Comparison of ENCODE assay signal across 16 cellular contexts in the genomic region with DNA sequence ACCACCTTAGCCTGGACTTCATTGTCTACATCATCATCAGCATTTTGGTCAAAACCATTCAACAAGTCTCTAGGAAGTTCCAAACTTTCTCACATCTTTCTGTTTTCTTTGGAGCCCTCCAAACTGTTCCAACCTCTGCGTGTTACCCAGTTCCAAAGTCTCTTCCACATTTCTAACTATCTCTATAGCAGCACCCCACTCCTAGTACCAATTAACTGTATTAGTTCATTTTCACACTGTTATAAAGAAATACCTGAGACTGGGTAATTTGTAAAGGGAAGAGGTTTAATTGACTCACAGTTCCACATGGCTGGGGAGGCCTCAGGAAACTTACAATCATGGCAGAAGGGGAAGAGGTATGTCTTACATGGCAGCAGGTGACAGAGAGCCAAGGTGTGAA. TPM values are rescaled to one million over a fixed set of nuclear protein-coding genes. Genes with fewer than 3 reads are reported as not detected.
DNase-seq lines count a peak whose midpoint lies in the region; ATAC-seq, FAIRE-seq and TF ChIP-seq lines count a peak whose summit lies in the region.
"Not testable (repeated sequence)": the region's sequence is repeated elsewhere in the genome, so short reads cannot be mapped to it uniquely, and the experiment has no call there.
"Had no signal": no experiment of that assay in that cellular context is flagged by ENCODE, and none has a peak within 500 bp of the region (broad histone marks: within the 10 kb centered on the region; RNA-seq: fewer than 3 reads in every experiment).

No MANE protein-coding gene starts in this region.

- H3K27ac ChIP-seq in HEK293 (ENCODE audit: extremely low read depth, low read depth, low read length); K562 (ENCODE audit: extremely low read depth, low read depth, low read length): not testable (repeated sequence)

- in situ Hi-C loops in K562 (cut with MboI): not testable (repeated sequence)

- not testable (repeated sequence) for TF ChIP-seq RAD21 in K562 (CRISPR knock-in tag; conservative IDR thresholded peaks at IDR 0.05 in 1 of 2, IDR thresholded peaks at IDR 0.05 in 1 of 2)

- FAIRE-seq in GM12892 (lab: Jason Lieb, UNC): peak; percentile 66
- FAIRE-seq in K562 (lab: Jason Lieb, UNC): not testable (repeated sequence)

- DNase-seq in GM12892 (ENCODE audit: insufficient read length); K562 (ENCODE audit: extremely low read depth in 1 of 4, low spot score in 3 of 4); endothelial cell (ENCODE audit: low spot score): not testable (repeated sequence)

- H3K27ac Mint-ChIP-seq in endothelial cell (ENCODE audit: unreplicated experiment): not testable (repeated sequence)

- not testable (repeated sequence) for H3K4me2 ChIP-seq in K562 (ENCODE audit: insufficient read depth, low read length)

- H4K20me1 ChIP-seq in K562 (replicated peaks; ENCODE audit: control insufficient read depth, insufficient read depth, low read length): not testable (repeated sequence)

- WGBS in K562 (ENCODE audit: insufficient coverage, low coverage, missing lambda C conversion rate): 0% methylated on average over 1 of the region's 1 CpG

- intact Hi-C loops in K562 (cut with micrococcal nuclease): not testable (repeated sequence)

- not testable (repeated sequence) for H2AFZ ChIP-seq in K562 (ENCODE audit: low read depth, low read length)

- TF ChIP-seq CTCF in HEK293 (tag by site-specific recombination; IDR thresholded peaks at IDR 0.05); K562 (IDR thresholded peaks at IDR 0.05 in 2 of 3, conservative IDR thresholded peaks at IDR 0.05 in 1 of 3; ENCODE audit: insufficient read depth in 2 of 3, low read depth in 1 of 3, low read length in 3 of 3); endothelial cell (IDR thresholded peaks at IDR 0.05; ENCODE audit: unreplicated experiment): not testable (repeated sequence)

- H3K4me3 Mint-ChIP-seq in endothelial cell (ENCODE audit: unreplicated experiment): peak overlapping the region; percentile 23

- not testable (repeated sequence) for H3K9me3 ChIP-seq in HEK293 (ENCODE audit: control insufficient read depth, insufficient read depth, low read depth, low read length); K562 (replicated peaks; ENCODE audit: control insufficient read depth, insufficient read depth, low read depth, low read length)

- H3K9me3 Mint-ChIP-seq in endothelial cell (ENCODE audit: unreplicated experiment): peaks cover 13% of the 10 kb centered on the region

- not testable (repeated sequence) for BruUV-seq in K562 (replicated peaks; lab: Mats Ljungman, UMichigan)

- H3K4me1 Mint-ChIP-seq in endothelial cell (ENCODE audit: unreplicated experiment): not testable (repeated sequence)

- H3K4me3 ChIP-seq in HEK293 (ENCODE audit: low read depth, low read length); K562: not testable (repeated sequence)

- not testable (repeated sequence) for H3K9me1 ChIP-seq in K562 (ENCODE audit: control insufficient read depth, insufficient read depth, low read length)

- ATAC-seq in K562: not testable (repeated sequence)

- POLR2A ChIA-PET in HEK293 (lab: Yijun Ruan, JAX); K562 (lab: Yijun Ruan, JAX): not testable (repeated sequence)

- H3K36me3 Mint-ChIP-seq in endothelial cell (ENCODE audit: low read depth, unreplicated experiment): peaks cover 14% of the 10 kb centered on the region

- not testable (repeated sequence) for TF ChIP-seq EP300 in K562 (IDR thresholded peaks at IDR 0.05; ENCODE audit: low read length)

- H3K9ac ChIP-seq in K562 (ENCODE audit: insufficient read depth in 1 of 2, low read depth in 2 of 2, low read length in 2 of 2): not testable (repeated sequence)

- not testable (repeated sequence) for H3K36me3 ChIP-seq in HEK293 (ENCODE audit: control insufficient read depth in 2 of 2, insufficient read depth in 1 of 2, low read length in 2 of 2); K562 (ENCODE audit: control insufficient read depth, insufficient read depth, low read length)

- H3K4me1 ChIP-seq in HEK293 (ENCODE audit: control insufficient read depth, insufficient read depth, low read length); K562 (replicated peaks in 1 of 2; ENCODE audit: control insufficient read depth in 2 of 2, insufficient read depth in 2 of 2, low read length in 2 of 2): not testable (repeated sequence)

- H3K27me3 ChIP-seq in K562 (ENCODE audit: control insufficient read depth in 2 of 2, insufficient read depth in 2 of 2, low read length in 2 of 2): not testable (repeated sequence)

- not testable (repeated sequence) for H3K79me2 ChIP-seq in K562 (ENCODE audit: control insufficient read depth, insufficient read depth, low read length)

- CTCF ChIA-PET in HEK293 (lab: Yijun Ruan, JAX); K562 (lab: Yijun Ruan, JAX; ENCODE audit: low intra/inter-chr PET ratio): not testable (repeated sequence)

- not testable (repeated sequence) for H3K27me3 Mint-ChIP-seq in endothelial cell (ENCODE audit: unreplicated experiment)

- not testable (repeated sequence) for TF ChIP-seq POLR2A in GM12892 (IDR thresholded peaks at IDR 0.05; ENCODE audit: low read depth, low read length); K562 (conservative IDR thresholded peaks at IDR 0.05)

TF ChIP-seq in HEK293, 187 proteins besides CTCF, POLR2A, EP300 and RAD21:
- peak; percentile 82 for TF ChIP-seq ZNF707 (tag by site-specific recombination; IDR thresholded peaks at IDR 0.05)

TF ChIP-seq in K562, 482 proteins besides CTCF, POLR2A, EP300 and RAD21:
- peak; percentile 91 for TF ChIP-seq ZNF707 (CRISPR knock-in tag; conservative IDR thresholded peaks at IDR 0.05)

RNA-seq across cellular contexts. Expression of gene MSTN, which starts 46.6 kb away (rescaled TPM):
- polyA plus RNA-seq in GM12892 (2012; ENCODE audit: missing spikeins): not detected
- not detected in 2 replicates for total RNA-seq in K562 (2011; cell fraction: chromatin; rRNA removed; ENCODE audit: low replicate concordance)
- total RNA-seq in K562 (2011; cell fraction: nucleolus; rRNA removed): not detected in 2 replicates
- not detected in 2 replicates for total RNA-seq in K562 (2011; cell fraction: nucleoplasm; rRNA removed)
- total RNA-seq in K562 (2014; rRNA removed) (not detected in 2 replicates), K562 (2014; rRNA removed; fragmentation: Illumina TruSeq; extraction: Trizol) (not detected in 2 replicates), K562 (2015; rRNA removed; fragmentation: Illumina TruSeq; extraction: Trizol) (not detected in 2 replicates), K562 (2021) (not detected in 2 replicates), endothelial cell (ENCODE audit: unreplicated experiment) (0.13 TPM)
- polyA plus RNA-seq in K562 (2011; rRNA removed) (not detected in 2 replicates), K562 (2014; fragmentation: Illumina TruSeq; extraction: Trizol) (not detected in 2 replicates), K562 (2014; fragmentation: Nextera tagmentation; extraction: Ambion mirVana) (not detected), K562 (2014; rRNA removed) (not detected in 2 replicates)
- not detected in 2 replicates for polyA plus RNA-seq in K562 (2011; cell fraction: cytosol; rRNA removed)
- not detected in 2 replicates for polyA plus RNA-seq in K562 (2011; cell fraction: nucleus; rRNA removed)
- 0.03 TPM in 1 of 2 replicates, not detected in the other for polyA plus RNA-seq in K562 (2012)
- polyA minus RNA-seq in K562 (2011; rRNA and poly(A)+ RNA removed): not detected in 2 replicates
- polyA minus RNA-seq in K562 (2011; cell fraction: cytosol; rRNA and poly(A)+ RNA removed): not detected in 2 replicates
- not detected in 2 replicates for polyA minus RNA-seq in K562 (2011; cell fraction: nucleus; rRNA and poly(A)+ RNA removed)
- total RNA-seq: A172; A673; B cell; Caco-2; CD4-positive, alpha-beta memory T cell; CD4-positive, alpha-beta T cell; CD4-positive, CD25-positive, alpha-beta regulatory T cell; CD8-positive, alpha-beta memory T cell; CD8-positive, alpha-beta T cell; Daoy had no signal
- polyA plus RNA-seq: BJ; CD14-positive monocyte; CD4-positive, alpha-beta memory T cell; CD4-positive, CD25-positive, alpha-beta regulatory T cell; CD8-positive, alpha-beta memory T cell had no signal
